6 cellular contexts compared by ENCODE assay signal in genomic region chr3:54530091-54530490, GRCh38.
"Had no signal": no experiment of that assay in that cellular context is flagged by ENCODE, and none has a peak within 500 bp of the region (broad histone marks: within the 10 kb centered on the region; RNA-seq: fewer than 3 reads in every experiment).

No MANE protein-coding gene starts in this region.

- H3K4me2 ChIP-seq: GM23338 had no signal

- H2AFZ ChIP-seq: GM23338 had no signal

- ATAC-seq: GM23338, HepG2 had no signal

- H3K4me1 Mint-ChIP-seq: IgD-negative memory B cell had no signal

- H3K4me3 Mint-ChIP-seq: GM23338, H9, IgD-negative memory B cell had no signal

- H3K27ac ChIP-seq: HL-60 had no signal

- H3K9me3 Mint-ChIP-seq: GM23338 had no signal

- H3K4me3 ChIP-seq: GM23338 had no signal

- H3K27ac Mint-ChIP-seq: GM23338, H9, IgD-negative memory B cell had no signal

- H3K36me3 Mint-ChIP-seq: IgD-negative memory B cell had no signal

- DNase-seq: H9, HCEC 1CT had no signal
